8 cellular contexts compared by ENCODE assay signal in the genomic region with DNA sequence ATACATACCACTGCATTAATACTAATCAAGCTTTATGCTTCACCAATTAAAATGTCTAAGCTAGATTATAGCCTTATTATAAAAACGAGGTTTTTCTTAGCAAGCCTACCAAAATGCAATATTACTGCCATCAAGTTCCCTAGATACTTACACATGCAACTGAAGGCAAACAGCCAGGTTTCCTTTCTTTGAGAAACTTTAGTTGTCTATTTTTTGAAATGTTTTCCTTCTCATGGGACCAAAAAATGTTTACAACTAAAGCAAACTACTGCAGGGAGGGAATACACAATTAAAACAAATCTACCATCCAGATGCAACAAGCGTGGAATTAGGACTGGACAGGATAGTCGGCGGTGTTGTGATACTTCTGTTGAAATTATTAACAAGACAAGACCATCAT. TPM values are rescaled to one million over a fixed set of nuclear protein-coding genes. Genes with fewer than 3 reads are reported as not detected.
DNase-seq lines count a peak whose midpoint lies in the region; ATAC-seq and TF ChIP-seq lines count a peak whose summit lies in the region.

No MANE protein-coding gene starts in this region.

- H3K4me3 ChIP-seq in right atrium auricular region (peak overlapping the region; percentile 97 to 98), mammary epithelial cell (replicated peaks in 1 of 3; ENCODE audit: insufficient read depth in 1 of 3, low read depth in 2 of 3, low read length in 3 of 3) (peak overlapping the region; percentile 89 to 91 (median 89)), mesodermal cell (ENCODE audit: extremely low read depth, insufficient read depth, low read length, poor library complexity, severe bottlenecking) (peak overlapping the region; percentile 93)

- peak overlapping the region; percentile 100 for H3K27ac ChIP-seq in right atrium auricular region
- peak overlapping the region; percentile 99 for H3K27ac ChIP-seq in mammary epithelial cell (ENCODE audit: insufficient read depth, low read depth, low read length)
- H3K27ac ChIP-seq in mesodermal cell (ENCODE audit: low read depth, low read length, severe bottlenecking): peak overlapping the region; percentile 100

- H3K4me1 ChIP-seq in right atrium auricular region (peaks cover 0 to 57% of the 10 kb centered on the region in 2 donors), mammary epithelial cell (ENCODE audit: insufficient read depth, low read length) (peaks cover 23% of the 10 kb centered on the region), mesodermal cell (ENCODE audit: control insufficient read depth, insufficient read depth, low read length, poor library complexity, severe bottlenecking) (peaks cover 7% of the 10 kb centered on the region)

- WGBS in mammary epithelial cell (ENCODE audit: low coverage, missing lambda C conversion rate): 3% methylated on average over 4 of the region's 4 CpGs
- WGBS in mesodermal cell (ENCODE audit: insufficient coverage in 2 of 2), 2 experiments: 20% methylated on average over 1 of the region's 4 CpGs; no CpG with 5 or more reads in 1 of the 2 experiments

- TF ChIP-seq CTCF in right atrium auricular region (IDR thresholded peaks at IDR 0.05) (no peak), mammary epithelial cell (conservative IDR thresholded peaks at IDR 0.05 in 1 of 2, IDR thresholded peaks at IDR 0.05 in 1 of 2; ENCODE audit: extremely low read depth in 1 of 2, insufficient read depth in 1 of 2, low read depth in 1 of 2, low read length in 2 of 2) (no peak)

- intact Hi-C loops in cardiac septum (cut with DNase I) (loop anchor here (5.0 kb wide), 3 partner anchors 48 to 298 kb away; no protein-coding TSS in a partner anchor), mammary epithelial cell (cut with micrococcal nuclease) (no loop called here)

- in situ Hi-C loops in mammary epithelial cell (cut with MboI; ENCODE audit: low sequenced_read_pairs in 2 of 2): no loop called here

- H3K9ac ChIP-seq in mammary epithelial cell (ENCODE audit: insufficient read depth, low read length): peak overlapping the region; percentile 92

- H2AFZ ChIP-seq in mammary epithelial cell (ENCODE audit: low read depth, low read length): no peak overlapping the region

- CTCF ChIA-PET in mammary epithelial cell (lab: Charles Lee; ENCODE audit: low non-redundant PET): no interaction called here

- no peak for ATAC-seq in HG03280 (IDR thresholded peaks at IDR 0.05; ENCODE audit: unreplicated experiment)
- no peak for ATAC-seq in GM19397 (IDR thresholded peaks at IDR 0.05; ENCODE audit: unreplicated experiment)

- TSS peak; percentile 39 for BruUV-seq in mammary epithelial cell (replicated peaks; lab: Mats Ljungman, UMichigan)

- peaks cover 61% of the 10 kb centered on the region for H3K79me2 ChIP-seq in mammary epithelial cell (ENCODE audit: insufficient read depth, low read length)

- DNase-seq in right atrium auricular region (ENCODE audit: low spot score) (no peak), cardiac septum (ENCODE audit: low spot score) (no peak), mammary epithelial cell (no peak), SIG-M5 treated with dmso at 0.1 percent for 504 hours (lab: John Stamatoyannopoulos, UW; ENCODE audit: unreplicated experiment) (no peak)
- no peak for DNase-seq in stimulated activated CD4-positive, alpha-beta T cell treated with anti-CD3 and anti-CD28 coated beads, Interleukin-4, amount 100 ng/mL, for 4 hours

- no peaks in the 10 kb centered on the region for H3K27me3 ChIP-seq in right atrium auricular region
- H3K27me3 ChIP-seq in mammary epithelial cell (ENCODE audit: insufficient read depth, low read length): no peaks in the 10 kb centered on the region

- H3K4me2 ChIP-seq in mammary epithelial cell (ENCODE audit: insufficient read depth, low read depth, low read length): peak overlapping the region; percentile 87

- H3K9me3 ChIP-seq in right atrium auricular region (no peaks in the 10 kb centered on the region), mammary epithelial cell (replicated peaks; ENCODE audit: insufficient read depth, low read length) (no peaks in the 10 kb centered on the region), mesodermal cell (ENCODE audit: control insufficient read depth, low read length) (no peaks in the 10 kb centered on the region)

- dilution Hi-C loops in mammary epithelial cell (cut with HindIII; ENCODE audit: low sequenced_read_pairs): no loop called here

- peaks cover 3% of the 10 kb centered on the region for H3K36me3 ChIP-seq in right atrium auricular region
- no peaks in the 10 kb centered on the region for H3K36me3 ChIP-seq in mammary epithelial cell (ENCODE audit: insufficient read depth, low read length)
- H3K36me3 ChIP-seq in mesodermal cell (ENCODE audit: control insufficient read depth, insufficient read depth, low read length): peaks cover 25% of the 10 kb centered on the region

- no peaks in the 10 kb centered on the region for H4K20me1 ChIP-seq in mammary epithelial cell (ENCODE audit: insufficient read depth, low read length)

RNA-seq across cellular contexts. Expression of gene ZNF644, which starts 1.3 kb away (rescaled TPM):
- 10 to 100 TPM; 24.9 to 34.4 TPM for total RNA-seq in right atrium auricular region
- total RNA-seq in cardiac septum: 42.6 TPM
- 10 to 100 TPM; 45.1 to 77.3 TPM for total RNA-seq in mammary epithelial cell
- 11.0 TPM for polyA plus RNA-seq in mammary epithelial cell
- polyA minus RNA-seq in mammary epithelial cell: 92.6 TPM
- 63.0 TPM for polyA plus RNA-seq in mesodermal cell (2013, experiment 1 of 2)
- 65.8 TPM for polyA plus RNA-seq in mesodermal cell (2013, experiment 2 of 2)
